8 cellular contexts compared by ENCODE assay signal in genomic region chr15:38253448-38253847, GRCh38. TPM values are rescaled to one million over a fixed set of nuclear protein-coding genes. Genes with fewer than 3 reads are reported as not detected.
A peak's percentile ranks its signal among the peaks of the same experiment; 100 is the strongest.
DNase-seq lines count a peak whose midpoint lies in the region; ATAC-seq, FAIRE-seq and TF ChIP-seq lines count a peak whose summit lies in the region.

No MANE protein-coding gene starts in this region.

- intact Hi-C loops in K562 (cut with micrococcal nuclease): loop anchor here (5.0 kb wide), 2 partner anchors 74 to 184 kb away; no protein-coding TSS in a partner anchor

- in situ Hi-C loops in K562 (cut with MboI): no loop called here

- TF ChIP-seq POLR2A in K562 (conservative IDR thresholded peaks at IDR 0.05): peak; percentile 13; the same call in 1 of the 2 replicates

- CTCF ChIA-PET in K562 (lab: Yijun Ruan, JAX; ENCODE audit: low intra/inter-chr PET ratio): no interaction called here

- peak overlapping the region; percentile 95 for H3K4me2 ChIP-seq in K562 (ENCODE audit: insufficient read depth, low read length)

- H3K79me2 ChIP-seq in K562 (ENCODE audit: control insufficient read depth, insufficient read depth, low read length): peaks cover 61% of the 10 kb centered on the region

- H3K4me1 ChIP-seq in ES-I3 (ENCODE audit: insufficient read depth, low read length): peaks cover 23% of the 10 kb centered on the region
- H3K4me1 ChIP-seq in K562 (replicated peaks in 1 of 2; ENCODE audit: control insufficient read depth in 2 of 2, insufficient read depth in 2 of 2, low read length in 2 of 2): peaks cover 0 to 10% of the 10 kb centered on the region in 2 experiments; a peak in 3 of 5 replicates
- peaks cover 0 to 52% (median 45%) of the 10 kb centered on the region in 5 donors for H3K4me1 ChIP-seq in subcutaneous abdominal adipose tissue (ENCODE audit: control insufficient read depth in 5 of 5, insufficient read depth in 5 of 5, low read length in 5 of 5)

- DNase-seq in NAMALWA (ENCODE audit: low spot score): peak; percentile 36
- DNase-seq in K562 (ENCODE audit: extremely low read depth in 1 of 4, low spot score in 3 of 4): peak; percentile 16 to 66 (median 28)
- DNase-seq in anterior cingulate cortex (lab: John Stamatoyannopoulos, UW): no peak
- DNase-seq in NCI-H2029 treated with DMSO at 0.1 percent for 48 hours (lab: John Stamatoyannopoulos, UW): no peak

- TF ChIP-seq EP300 in K562 (IDR thresholded peaks at IDR 0.05; ENCODE audit: low read length): no peak; the same call in 1 of the 2 replicates

- ATAC-seq in K562 (peak; percentile 11), GM21381 (IDR thresholded peaks at IDR 0.05; ENCODE audit: unreplicated experiment) (no peak)

- FAIRE-seq in K562 (lab: Jason Lieb, UNC): peak; percentile 61

- POLR2A ChIA-PET in K562 (lab: Yijun Ruan, JAX): interaction anchor here (1.0 to 2.5 kb wide), 4 partner anchors 9 to 39 kb away, joined by 3 to 17 read pairs (median 6); no protein-coding TSS in a partner anchor

- H3K27ac ChIP-seq in K562 (ENCODE audit: extremely low read depth, low read depth, low read length): peak overlapping the region; percentile 83
- H3K27ac ChIP-seq in layer of hippocampus (ENCODE audit: low read depth, low read length): peak overlapping the region; percentile 94
- H3K27ac ChIP-seq in subcutaneous abdominal adipose tissue (ENCODE audit: low read depth, low read length): peak overlapping the region; percentile 84

- H2AFZ ChIP-seq in K562 (ENCODE audit: low read depth, low read length): peak overlapping the region; percentile 57; the same call in 1 of the 2 replicates

- 0% methylated on average over 5 of the region's 5 CpGs for WGBS in K562 (ENCODE audit: insufficient coverage, low coverage, missing lambda C conversion rate)

- TF ChIP-seq RAD21 in K562 (CRISPR knock-in tag; conservative IDR thresholded peaks at IDR 0.05 in 1 of 2, IDR thresholded peaks at IDR 0.05 in 1 of 2): no peak

- no peak for TF ChIP-seq CTCF in K562 (IDR thresholded peaks at IDR 0.05 in 2 of 3, conservative IDR thresholded peaks at IDR 0.05 in 1 of 3; ENCODE audit: insufficient read depth in 2 of 3, low read depth in 1 of 3, low read length in 3 of 3)

- H3K4me3 ChIP-seq in K562: peak overlapping the region; percentile 86
- peak overlapping the region; percentile 75 to 97 (median 87) for H3K4me3 ChIP-seq in subcutaneous abdominal adipose tissue (ENCODE audit: low read depth in 1 of 5, low read length in 5 of 5)

- H3K9me1 ChIP-seq in K562 (ENCODE audit: control insufficient read depth, insufficient read depth, low read length): no peaks in the 10 kb centered on the region

- H4K20me1 ChIP-seq in K562 (replicated peaks; ENCODE audit: control insufficient read depth, insufficient read depth, low read length): no peaks in the 10 kb centered on the region

- H3K9ac ChIP-seq in ES-I3 (ENCODE audit: low read depth, low read length) (peak overlapping the region; percentile 83), K562 (ENCODE audit: insufficient read depth in 1 of 2, low read depth in 2 of 2, low read length in 2 of 2) (peak overlapping the region; percentile 87 to 93; a peak in 3 of 4 replicates), subcutaneous abdominal adipose tissue (ENCODE audit: low read length in 5 of 5) (peak overlapping the region; percentile 1 to 93 (median 89))

- BruUV-seq in K562 (replicated peaks; lab: Mats Ljungman, UMichigan): no TSS peak

- H3K36me3 ChIP-seq in ES-I3 (ENCODE audit: insufficient read depth, low read length) (no peaks in the 10 kb centered on the region), K562 (ENCODE audit: control insufficient read depth, insufficient read depth, low read length) (no peaks in the 10 kb centered on the region), subcutaneous abdominal adipose tissue (ENCODE audit: control insufficient read depth in 5 of 5, insufficient read depth in 5 of 5, low read length in 5 of 5) (no peaks in the 10 kb centered on the region)

- H3K27me3 ChIP-seq in K562 (ENCODE audit: control insufficient read depth in 2 of 2, insufficient read depth in 2 of 2, low read length in 2 of 2): no peaks in the 10 kb centered on the region
- no peaks in the 10 kb centered on the region for H3K27me3 ChIP-seq in layer of hippocampus (ENCODE audit: control insufficient read depth, insufficient read depth, low read length)
- no peaks in the 10 kb centered on the region for H3K27me3 ChIP-seq in subcutaneous abdominal adipose tissue (ENCODE audit: control insufficient read depth in 5 of 5, insufficient read depth in 4 of 5, low read length in 5 of 5)

- no peaks in the 10 kb centered on the region for H3K9me3 ChIP-seq in ES-I3 (ENCODE audit: control insufficient read depth, insufficient read depth, low read length)
- H3K9me3 ChIP-seq in K562 (replicated peaks; ENCODE audit: control insufficient read depth, insufficient read depth, low read depth, low read length): no peaks in the 10 kb centered on the region
- H3K9me3 ChIP-seq in subcutaneous abdominal adipose tissue (ENCODE audit: control insufficient read depth in 5 of 5, low read length in 5 of 5): no peaks in the 10 kb centered on the region

TF ChIP-seq in K562, 482 proteins besides CTCF, POLR2A, EP300 and RAD21 (continues in another document):
- TF ChIP-seq BDP1 (IDR thresholded peaks at IDR 0.05; ENCODE audit: insufficient read depth, insufficient read length) (no peak), FOXA1 (IDR thresholded peaks at IDR 0.05; ENCODE audit: borderline replicate concordance) (no peak), RNF2 (IDR thresholded peaks at IDR 0.05) (no peak), ZNF57 (CRISPR knock-in tag; IDR thresholded peaks at IDR 0.05) (no peak), ID3 (CRISPR knock-in tag; IDR thresholded peaks at IDR 0.05) (no peak), ID3 (tag; IDR thresholded peaks at IDR 0.05) (no peak), ZSCAN32 (CRISPR knock-in tag; IDR thresholded peaks at IDR 0.05) (no peak), ZNF263 (CRISPR knock-in tag; IDR thresholded peaks at IDR 0.05; ENCODE audit: borderline replicate concordance) (peak; percentile 89), NUFIP1 (IDR thresholded peaks at IDR 0.05; ENCODE audit: partially characterized antibody) (no peak), ZNF311 (CRISPR knock-in tag; IDR thresholded peaks at IDR 0.05) (no peak), CHD2 (IDR thresholded peaks at IDR 0.05; ENCODE audit: low read depth, low read length) (no peak), BRF1 (IDR thresholded peaks at IDR 0.05; ENCODE audit: borderline replicate concordance, extremely low read depth, insufficient read length) (no peak), ZC3H11A (IDR thresholded peaks at IDR 0.05; ENCODE audit: low read depth, low read length) (no peak), POLR2AphosphoS2 (IDR thresholded peaks at IDR 0.05; ENCODE audit: low read length) (no peak), MAFK (IDR thresholded peaks at IDR 0.05; ENCODE audit: low read length) (no peak)
- TF ChIP-seq, protein P1, sequence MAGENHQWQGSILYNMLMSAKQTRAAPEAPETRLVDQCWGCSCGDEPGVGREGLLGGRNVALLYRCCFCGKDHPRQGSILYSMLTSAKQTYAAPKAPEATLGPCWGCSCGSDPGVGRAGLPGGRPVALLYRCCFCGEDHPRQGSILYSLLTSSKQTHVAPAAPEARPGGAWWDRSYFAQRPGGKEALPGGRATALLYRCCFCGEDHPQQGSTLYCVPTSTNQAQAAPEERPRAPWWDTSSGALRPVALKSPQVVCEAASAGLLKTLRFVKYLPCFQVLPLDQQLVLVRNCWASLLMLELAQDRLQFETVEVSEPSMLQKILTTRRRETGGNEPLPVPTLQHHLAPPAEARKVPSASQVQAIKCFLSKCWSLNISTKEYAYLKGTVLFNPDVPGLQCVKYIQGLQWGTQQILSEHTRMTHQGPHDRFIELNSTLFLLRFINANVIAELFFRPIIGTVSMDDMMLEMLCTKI (IDR thresholded peaks at IDR 0.05; ENCODE audit: partially characterized antibody): no peak

RNA-seq across cellular contexts. Expression of gene SPRED1, which starts 0.8 kb away (rescaled TPM):
- total RNA-seq in K562 (2011; cell fraction: chromatin; rRNA removed; ENCODE audit: low replicate concordance): 8.8 and 34.6 TPM in 2 replicates
- 4.8 and 6.8 TPM in 2 replicates for total RNA-seq in K562 (2011; cell fraction: nucleolus; rRNA removed)
- 12.5 and 16.1 TPM in 2 replicates for total RNA-seq in K562 (2011; cell fraction: nucleoplasm; rRNA removed)
- total RNA-seq in K562 (2014; rRNA removed): 12.6 and 12.9 TPM in 2 replicates
- 16.8 and 18.7 TPM in 2 replicates for total RNA-seq in K562 (2014; rRNA removed; fragmentation: Illumina TruSeq; extraction: Trizol)
- total RNA-seq in K562 (2015; rRNA removed; fragmentation: Illumina TruSeq; extraction: Trizol): 11.4 and 11.9 TPM in 2 replicates
- 15.1 and 17.4 TPM in 2 replicates for total RNA-seq in K562 (2021)
- polyA plus RNA-seq in K562 (2011; rRNA removed): 4.5 and 4.7 TPM in 2 replicates
- 1.1 and 2.3 TPM in 2 replicates for polyA plus RNA-seq in K562 (2011; cell fraction: cytosol; rRNA removed)
- polyA plus RNA-seq in K562 (2011; cell fraction: nucleus; rRNA removed): 4.3 and 5.1 TPM in 2 replicates
- 6.3 and 6.8 TPM in 2 replicates for polyA plus RNA-seq in K562 (2012)
- polyA plus RNA-seq in K562 (2014; fragmentation: Illumina TruSeq; extraction: Trizol): 7.9 and 8.1 TPM in 2 replicates
- 1 to 10 TPM; 2.8 to 3.6 TPM for polyA plus RNA-seq in K562 (2014; fragmentation: Nextera tagmentation; extraction: Ambion mirVana)
- polyA plus RNA-seq in K562 (2014; rRNA removed): 4.2 and 5.0 TPM in 2 replicates
- 20.4 and 23.8 TPM in 2 replicates for polyA minus RNA-seq in K562 (2011; rRNA and poly(A)+ RNA removed)
- 6.5 and 7.7 TPM in 2 replicates for polyA minus RNA-seq in K562 (2011; cell fraction: cytosol; rRNA and poly(A)+ RNA removed)
- 13.5 and 22.7 TPM in 2 replicates for polyA minus RNA-seq in K562 (2011; cell fraction: nucleus; rRNA and poly(A)+ RNA removed)

Comparison
In these comparisons a context has a peak if more than half of its experiments do, and no peak if none do; other contexts are left out.
1. DNase-seq: peak in NAMALWA (single experiment) and K562 (4 of 4); none in anterior cingulate cortex (0 of 58) and NCI-H2029 treated with DMSO at 0.1 percent for 48 hours (single experiment).
2. Peak in every context shown above with its lines, with median percentiles within 50 percentile points of each other: H3K9ac ChIP-seq and H3K27ac ChIP-seq.